In genomic region chr1:90502696-90503095, GRCh38 we compare ENCODE assay signal across 14 cellular contexts.
"Had no signal": no experiment of that assay in that cellular context is flagged by ENCODE, and none has a peak within 500 bp of the region (broad histone marks: within the 10 kb centered on the region; RNA-seq: fewer than 3 reads in every experiment).

No MANE protein-coding gene starts in this region.

- H3K9ac ChIP-seq: parathyroid adenoma had no signal

- H3K27me3 ChIP-seq: sigmoid colon, stomach, testis, upper lobe of left lung had no signal

- H3K9me3 ChIP-seq: stomach, testis, upper lobe of left lung had no signal

- H3K4me1 ChIP-seq: parathyroid adenoma, sigmoid colon, stomach, testis, upper lobe of left lung had no signal

- DNase-seq: activated CD4-positive, alpha-beta T cell treated with anti-CD3 and anti-CD28 coated beads, Interleukin-2, amount 50 U/mL, for 4 hours; activated naive CD8-positive, alpha-beta T cell treated with anti-CD3 and anti-CD28 coated beads for 36 hours; activated T-cell treated with anti-CD3 and anti-CD28 coated beads for 4 hours; amniotic stem cell; effector memory CD4-positive, alpha-beta T cell; natural killer cell; sigmoid colon; stimulated activated CD4-positive, alpha-beta T cell treated with anti-CD3 and anti-CD28 coated beads, Interleukin-4, amount 100 ng/mL, for 24 hours; stomach; testis; upper lobe of left lung had no signal

- H3K36me3 ChIP-seq: sigmoid colon, stomach, upper lobe of left lung, WERI-Rb-1 had no signal

- H3K4me3 ChIP-seq: sigmoid colon, stomach, testis, upper lobe of left lung had no signal

- H2AFZ ChIP-seq: parathyroid adenoma had no signal

- H3K79me2 ChIP-seq: parathyroid adenoma had no signal

- ATAC-seq: natural killer cell; stimulated activated effector memory CD8-positive, alpha-beta T cell treated with anti-CD3 and anti-CD28 coated beads, Interleukin-12 subunit alpha, Interleukin-12 subunit beta, amount 100 ng/mL, for 72 hours had no signal

- H3K27ac ChIP-seq: parathyroid adenoma, sigmoid colon, stomach, testis, upper lobe of left lung, WERI-Rb-1 had no signal
